Comparison of ENCODE assay signal across 18 cellular contexts in genomic region chr17:75881678-75882454, GRCh38. TPM values are rescaled to one million over a fixed set of nuclear protein-coding genes. Genes with fewer than 3 reads are reported as not detected.
A peak's percentile ranks its signal among the peaks of the same experiment; 100 is the strongest.
DNase-seq lines count a peak whose midpoint lies in the region; ATAC-seq and TF ChIP-seq lines count a peak whose summit lies in the region.
"Had no signal": no experiment of that assay in that cellular context is flagged by ENCODE, and none has a peak within 500 bp of the region (broad histone marks: within the 10 kb centered on the region; RNA-seq: fewer than 3 reads in every experiment).

No MANE protein-coding gene starts in this region.

- peak overlapping the region; percentile 15; the same call in 1 of the 2 replicates for H3K9ac ChIP-seq in DND-41 (ENCODE audit: low read depth, low read length)
- no peak overlapping the region for H3K9ac ChIP-seq in neuronal stem cell (ENCODE audit: low read depth, low read length, poor library complexity)
- H3K9ac ChIP-seq: KMS-11 had no signal

- no peak overlapping the region for H2BK12ac ChIP-seq in neuronal stem cell (ENCODE audit: low read length)

- H2BK120ac ChIP-seq in neuronal stem cell (ENCODE audit: low read depth, low read length): no peak overlapping the region

- H3K4me2 ChIP-seq in DND-41 (ENCODE audit: insufficient read depth, low read length): peak overlapping the region; percentile 10
- no peak overlapping the region for H3K4me2 ChIP-seq in neuronal stem cell (ENCODE audit: insufficient read depth, low read length, poor library complexity, severe bottlenecking)
- H3K4me2 ChIP-seq: A549, KMS-11 had no signal

- H3K9me3 Mint-ChIP-seq in activated CD8-positive, alpha-beta T cell treated with anti-CD3 and anti-CD28 coated beads, Interleukin-2, amount 10 ng/mL, durations not matched to agents 7 days and 5 days (ENCODE audit: insufficient read depth): no peaks in the 10 kb centered on the region
- H3K9me3 Mint-ChIP-seq in activated CD8-positive, alpha-beta T cell treated with anti-CD3 and anti-CD28 coated beads for 36 hours: no peaks in the 10 kb centered on the region
- no peaks in the 10 kb centered on the region for H3K9me3 Mint-ChIP-seq in central memory CD8-positive, alpha-beta T cell

- H2BK15ac ChIP-seq in neuronal stem cell (ENCODE audit: low read length): peak overlapping the region; percentile 38

- no peak overlapping the region for H2AFZ ChIP-seq in DND-41 (ENCODE audit: low read depth, low read length)
- no peak overlapping the region for H2AFZ ChIP-seq in neuronal stem cell (ENCODE audit: low read length)

- H3K79me1 ChIP-seq in neuronal stem cell (ENCODE audit: low read depth, low read length): no peaks in the 10 kb centered on the region

- DNase-seq in activated CD8-positive, alpha-beta T cell treated with anti-CD3 and anti-CD28 coated beads, Interleukin-2, amount 10 ng/mL, durations not matched to agents 7 days and 5 days: no peak
- no peak for DNase-seq in activated CD8-positive, alpha-beta T cell treated with anti-CD3 and anti-CD28 coated beads for 36 hours
- DNase-seq in DND-41: peak; percentile 85
- no peak for DNase-seq in central memory CD8-positive, alpha-beta T cell (ENCODE audit: low spot score in 2 of 2)
- no peak for DNase-seq in neuronal stem cell (ENCODE audit: low spot score)
- no peak for DNase-seq in NCI-H446 (lab: John Stamatoyannopoulos, UW)
- DNase-seq in activated CD4-positive, CD25-positive, alpha-beta regulatory T cell (lab: John Stamatoyannopoulos, UW): no peak
- DNase-seq in SW 1271 (lab: John Stamatoyannopoulos, UW): no peak
- DNase-seq: EL, MG63, NCI-H1105 treated with DMSO at 0.1 percent for 48 hours, NCI-H2029, NCI-H2171 treated with DMSO at 0.1 percent for 48 hours, NCI-H510A, NCI-H82, SIG-M5 had no signal

- peak overlapping the region; percentile 60 for H3K27ac Mint-ChIP-seq in activated CD8-positive, alpha-beta T cell treated with anti-CD3 and anti-CD28 coated beads, Interleukin-2, amount 10 ng/mL, durations not matched to agents 7 days and 5 days
- H3K27ac Mint-ChIP-seq in activated CD8-positive, alpha-beta T cell treated with anti-CD3 and anti-CD28 coated beads for 36 hours: no peak overlapping the region
- H3K27ac Mint-ChIP-seq in central memory CD8-positive, alpha-beta T cell (ENCODE audit: low read depth): peak overlapping the region; percentile 41

- POLR2A ChIA-PET in activated CD8-positive, alpha-beta T cell treated with anti-CD3 and anti-CD28 coated beads, Interleukin-2, amount 10 ng/mL, durations not matched to agents 7 days and 5 days (lab: Charles Lee): interaction anchor here (1.2 kb wide), 1 partner anchor 14 kb away, joined by 5 read pairs; no protein-coding TSS in a partner anchor
- POLR2A ChIA-PET in activated CD8-positive, alpha-beta T cell treated with anti-CD3 and anti-CD28 coated beads for 36 hours (lab: Charles Lee): interaction anchor here (1.8 kb wide), 1 partner anchor 14 kb away, joined by 8 read pairs; the partner anchor contains the start of gene TRIM65

- H2AK5ac ChIP-seq in neuronal stem cell (ENCODE audit: low read depth, low read length): no peak overlapping the region

- CTCF ChIA-PET in activated CD8-positive, alpha-beta T cell treated with anti-CD3 and anti-CD28 coated beads, Interleukin-2, amount 10 ng/mL, durations not matched to agents 7 days and 5 days (lab: Charles Lee): interaction anchor here (0.6 to 14.5 kb wide), 4 partner anchors 8 to 124 kb away, joined by 3 to 307 read pairs (median 4); partner anchors contain the start of gene WBP2
- CTCF ChIA-PET in activated CD8-positive, alpha-beta T cell treated with anti-CD3 and anti-CD28 coated beads for 36 hours (lab: Charles Lee): interaction anchor here (0.9 to 3.9 kb wide), 8 partner anchors 8 to 132 kb away, joined by 3 to 34 read pairs (median 6); partner anchors contain the start of gene TRIM65

- H2BK5ac ChIP-seq in neuronal stem cell (ENCODE audit: low read length): peak overlapping the region; percentile 1

- H3K79me2 ChIP-seq in DND-41 (ENCODE audit: insufficient read depth, low read length): no peaks in the 10 kb centered on the region

- peak overlapping the region; percentile 12 for H3K4me3 Mint-ChIP-seq in activated CD8-positive, alpha-beta T cell treated with anti-CD3 and anti-CD28 coated beads, Interleukin-2, amount 10 ng/mL, durations not matched to agents 7 days and 5 days
- H3K4me3 Mint-ChIP-seq in activated CD8-positive, alpha-beta T cell treated with anti-CD3 and anti-CD28 coated beads for 36 hours: no peak overlapping the region
- no peak overlapping the region for H3K4me3 Mint-ChIP-seq in central memory CD8-positive, alpha-beta T cell

- peaks cover 6% of the 10 kb centered on the region for H3K36me3 Mint-ChIP-seq in activated CD8-positive, alpha-beta T cell treated with anti-CD3 and anti-CD28 coated beads, Interleukin-2, amount 10 ng/mL, durations not matched to agents 7 days and 5 days (ENCODE audit: low read depth)
- H3K36me3 Mint-ChIP-seq in activated CD8-positive, alpha-beta T cell treated with anti-CD3 and anti-CD28 coated beads for 36 hours (ENCODE audit: low read depth): no peaks in the 10 kb centered on the region
- peaks cover 4% of the 10 kb centered on the region for H3K36me3 Mint-ChIP-seq in central memory CD8-positive, alpha-beta T cell (ENCODE audit: insufficient read depth)

- H3K36me3 ChIP-seq in DND-41 (ENCODE audit: insufficient read depth, low read length): no peaks in the 10 kb centered on the region
- H3K36me3 ChIP-seq in neuronal stem cell (replicated peaks in 1 of 2; ENCODE audit: control insufficient read depth in 2 of 2, insufficient read depth in 2 of 2, low read length in 2 of 2): no peaks in the 10 kb centered on the region
- H3K36me3 ChIP-seq: MG63 had no signal

- peaks cover 25% of the 10 kb centered on the region for H3K4me1 Mint-ChIP-seq in activated CD8-positive, alpha-beta T cell treated with anti-CD3 and anti-CD28 coated beads, Interleukin-2, amount 10 ng/mL, durations not matched to agents 7 days and 5 days (ENCODE audit: low read depth)
- H3K4me1 Mint-ChIP-seq in activated CD8-positive, alpha-beta T cell treated with anti-CD3 and anti-CD28 coated beads for 36 hours (ENCODE audit: low read depth): peaks cover 8% of the 10 kb centered on the region
- H3K4me1 Mint-ChIP-seq in central memory CD8-positive, alpha-beta T cell: peaks cover 18% of the 10 kb centered on the region

- no peaks in the 10 kb centered on the region for H4K20me1 ChIP-seq in DND-41 (ENCODE audit: insufficient read depth, low read length)

- H3K27me3 Mint-ChIP-seq in activated CD8-positive, alpha-beta T cell treated with anti-CD3 and anti-CD28 coated beads, Interleukin-2, amount 10 ng/mL, durations not matched to agents 7 days and 5 days (ENCODE audit: low read depth): peaks cover 8% of the 10 kb centered on the region
- H3K27me3 Mint-ChIP-seq in activated CD8-positive, alpha-beta T cell treated with anti-CD3 and anti-CD28 coated beads for 36 hours: no peaks in the 10 kb centered on the region
- no peaks in the 10 kb centered on the region for H3K27me3 Mint-ChIP-seq in central memory CD8-positive, alpha-beta T cell

- intact Hi-C loops in activated CD8-positive, alpha-beta T cell treated with anti-CD3 and anti-CD28 coated beads for 36 hours (cut with micrococcal nuclease): no loop called here

- no peak overlapping the region for H3K23ac ChIP-seq in neuronal stem cell (ENCODE audit: low read depth, low read length, poor library complexity)

- H3K14ac ChIP-seq in neuronal stem cell (ENCODE audit: low read length): no peak overlapping the region

- no peak for ATAC-seq in activated CD8-positive, alpha-beta T cell treated with anti-CD3 and anti-CD28 coated beads, Interleukin-2, amount 10 ng/mL, durations not matched to agents 7 days and 5 days
- ATAC-seq in activated CD8-positive, alpha-beta T cell treated with anti-CD3 and anti-CD28 coated beads for 36 hours: no peak
- ATAC-seq in DND-41 (ENCODE audit: insufficient read depth, low read depth): peak; percentile 90
- ATAC-seq in central memory CD8-positive, alpha-beta T cell (replicated peaks; ENCODE audit: extremely low read depth, poor library complexity, severe bottlenecking): no peak
- ATAC-seq: A549 had no signal

- no peak overlapping the region for H3K4me3 ChIP-seq in DND-41 (ENCODE audit: low read depth in 1 of 2, low read length in 2 of 2)
- H3K4me3 ChIP-seq in neuronal stem cell (ENCODE audit: low read length in 2 of 2): no peak overlapping the region
- H3K4me3 ChIP-seq: A549, MG63 had no signal

- no peak for TF ChIP-seq CTCF in activated CD8-positive, alpha-beta T cell treated with anti-CD3 and anti-CD28 coated beads for 36 hours (IDR thresholded peaks at IDR 0.05)
- TF ChIP-seq CTCF in DND-41 (IDR thresholded peaks at IDR 0.05; ENCODE audit: borderline replicate concordance, extremely low read depth, low read length, poor library complexity, severe bottlenecking): no peak

- H3K9me3 ChIP-seq in DND-41 (ENCODE audit: insufficient read depth, low read length, severe bottlenecking) (no peaks in the 10 kb centered on the region), neuronal stem cell (replicated peaks in 1 of 2; ENCODE audit: control insufficient read depth in 2 of 2, insufficient read depth in 1 of 2, low read depth in 1 of 2, low read length in 2 of 2) (no peaks in the 10 kb centered on the region)
- H3K9me3 ChIP-seq: A549, MG63 had no signal

- no peak overlapping the region for H3K4ac ChIP-seq in neuronal stem cell (ENCODE audit: low read length)

- H3K27ac ChIP-seq in DND-41 (ENCODE audit: low read length) (peak overlapping the region; percentile 62; the same call in 1 of the 2 replicates), neuronal stem cell (replicated peaks; ENCODE audit: low read length) (no peak overlapping the region)
- H3K27ac ChIP-seq: A549, KMS-11 had no signal

- H4K91ac ChIP-seq in neuronal stem cell (ENCODE audit: low read depth, low read length, poor library complexity): no peak overlapping the region

- WGBS in neuronal stem cell (ENCODE audit: extremely low coverage in 2 of 2, insufficient read length in 2 of 2, insufficient replicate concordance in 1 of 2), 2 donors: no CpG with 5 or more reads among the region's 15 CpGs

- H3K27me3 ChIP-seq in DND-41 (ENCODE audit: insufficient read depth, low read length, poor library complexity): no peaks in the 10 kb centered on the region
- peaks cover 10 to 49% (median 28%) of the 10 kb centered on the region in 3 experiments for H3K27me3 ChIP-seq in neuronal stem cell (ENCODE audit: control insufficient read depth in 3 of 3, insufficient read depth in 3 of 3, low read depth in 1 of 3, low read length in 3 of 3)
- H3K27me3 ChIP-seq: MG63 had no signal

- H4K8ac ChIP-seq in neuronal stem cell (ENCODE audit: low read depth, low read length): no peak overlapping the region

- H3K4me1 ChIP-seq in DND-41 (ENCODE audit: insufficient read depth, low read length) (peaks cover 22% of the 10 kb centered on the region), neuronal stem cell (ENCODE audit: control insufficient read depth in 2 of 2, insufficient read depth in 1 of 2, low read depth in 1 of 2, low read length in 2 of 2) (peaks cover 2% of the 10 kb centered on the region in 2 donors)

- H3K18ac ChIP-seq in neuronal stem cell (ENCODE audit: low read length): peak overlapping the region; percentile 33

RNA-seq across cellular contexts. Expression of gene TRIM47, which starts 3.5 kb away (rescaled TPM):
- total RNA-seq in activated CD8-positive, alpha-beta T cell treated with anti-CD3 and anti-CD28 coated beads, Interleukin-2, amount 10 ng/mL, durations not matched to agents 7 days and 5 days: 10 to 100 TPM; 31.4 to 36.8 TPM
- total RNA-seq in activated CD8-positive, alpha-beta T cell treated with anti-CD3 and anti-CD28 coated beads for 36 hours: 10 to 100 TPM; 16.6 to 16.8 TPM
- 1.2 TPM for polyA plus RNA-seq in neuronal stem cell (2013, experiment 1 of 2)
- 0.68 TPM for polyA plus RNA-seq in neuronal stem cell (2013, experiment 2 of 2)

RNA-seq across cellular contexts. Expression of gene TRIM65, which starts 14.9 kb away (rescaled TPM):
- 10 to 100 TPM; 35.8 to 37.3 TPM for total RNA-seq in activated CD8-positive, alpha-beta T cell treated with anti-CD3 and anti-CD28 coated beads, Interleukin-2, amount 10 ng/mL, durations not matched to agents 7 days and 5 days
- 10 to 100 TPM; 37.1 to 42.2 TPM for total RNA-seq in activated CD8-positive, alpha-beta T cell treated with anti-CD3 and anti-CD28 coated beads for 36 hours
- 15.8 TPM for polyA plus RNA-seq in neuronal stem cell (2013, experiment 1 of 2)
- polyA plus RNA-seq in neuronal stem cell (2013, experiment 2 of 2): 14.6 TPM

RNA-seq across cellular contexts. Expression of gene MRPL38, which starts 22.8 kb away (rescaled TPM):
- 100 to 1,000 TPM in 1 of 2 experiments, 10 to 100 TPM in 1; 89.0 to 113 TPM for total RNA-seq in activated CD8-positive, alpha-beta T cell treated with anti-CD3 and anti-CD28 coated beads, Interleukin-2, amount 10 ng/mL, durations not matched to agents 7 days and 5 days
- total RNA-seq in activated CD8-positive, alpha-beta T cell treated with anti-CD3 and anti-CD28 coated beads for 36 hours: 100 to 1,000 TPM; 117 to 126 TPM
- 48.0 TPM for polyA plus RNA-seq in neuronal stem cell (2013, experiment 1 of 2)
- 48.3 TPM for polyA plus RNA-seq in neuronal stem cell (2013, experiment 2 of 2)

RNA-seq across cellular contexts. Expression of gene WBP2, which starts 26.7 kb away (rescaled TPM):
- total RNA-seq in activated CD8-positive, alpha-beta T cell treated with anti-CD3 and anti-CD28 coated beads, Interleukin-2, amount 10 ng/mL, durations not matched to agents 7 days and 5 days: 10 to 100 TPM; 64.3 to 68.6 TPM
- total RNA-seq in activated CD8-positive, alpha-beta T cell treated with anti-CD3 and anti-CD28 coated beads for 36 hours: 10 to 100 TPM; 54.4 to 58.5 TPM
- polyA plus RNA-seq in neuronal stem cell (2013, experiment 1 of 2): 80.4 TPM
- 79.8 TPM for polyA plus RNA-seq in neuronal stem cell (2013, experiment 2 of 2)

RNA-seq across cellular contexts. Expression of gene UNC13D, which starts 37.7 kb away (rescaled TPM):
- 100 to 1,000 TPM; 234 to 249 TPM for total RNA-seq in activated CD8-positive, alpha-beta T cell treated with anti-CD3 and anti-CD28 coated beads, Interleukin-2, amount 10 ng/mL, durations not matched to agents 7 days and 5 days
- 100 to 1,000 TPM; 136 to 144 TPM for total RNA-seq in activated CD8-positive, alpha-beta T cell treated with anti-CD3 and anti-CD28 coated beads for 36 hours
- polyA plus RNA-seq in neuronal stem cell (2013, experiment 1 of 2): 1.4 TPM
- 0.90 TPM for polyA plus RNA-seq in neuronal stem cell (2013, experiment 2 of 2)
